Comparison of ENCODE assay signal across 18 cellular contexts in genomic region chr20:49247792-49248191, GRCh38. TPM values are rescaled to one million over a fixed set of nuclear protein-coding genes. Genes with fewer than 3 reads are reported as not detected.
DNase-seq lines count a peak whose midpoint lies in the region; FAIRE-seq lines count a peak whose summit lies in the region.
"Had no signal": no experiment of that assay in that cellular context is flagged by ENCODE, and none has a peak within 500 bp of the region (broad histone marks: within the 10 kb centered on the region; RNA-seq: fewer than 3 reads in every experiment).

No MANE protein-coding gene starts in this region.

- no peak overlapping the region for H3K4me3 Mint-ChIP-seq in activated naive CD8-positive, alpha-beta T cell
- no peak overlapping the region for H3K4me3 Mint-ChIP-seq in activated naive CD8-positive, alpha-beta T cell treated with anti-CD3 and anti-CD28 coated beads for 36 hours

- H3K9ac ChIP-seq in neuronal stem cell (ENCODE audit: low read depth, low read length, poor library complexity), result no peak overlapping the region

- H3K27me3 ChIP-seq in MG63 (no peaks in the 10 kb centered on the region), neuronal stem cell (ENCODE audit: control insufficient read depth in 3 of 3, insufficient read depth in 3 of 3, low read depth in 1 of 3, low read length in 3 of 3) (no peaks in the 10 kb centered on the region)
- H3K27me3 ChIP-seq: esophagus muscularis mucosa had no signal

- H3K4me1 Mint-ChIP-seq in activated naive CD8-positive, alpha-beta T cell (ENCODE audit: low read depth), result peaks cover 9% of the 10 kb centered on the region
- peaks cover 2% of the 10 kb centered on the region for H3K4me1 Mint-ChIP-seq in activated naive CD8-positive, alpha-beta T cell treated with anti-CD3 and anti-CD28 coated beads for 36 hours

- H3K4me3 ChIP-seq in MG63 (no peak overlapping the region), neuronal stem cell (ENCODE audit: low read length in 2 of 2) (no peak overlapping the region)
- H3K4me3 ChIP-seq: coronary artery, esophagus muscularis mucosa, K562, psoas muscle had no signal

- H3K4me2 ChIP-seq in neuronal stem cell (ENCODE audit: insufficient read depth, low read length, poor library complexity, severe bottlenecking), result no peak overlapping the region

- WGBS in neuronal stem cell (ENCODE audit: extremely low coverage in 2 of 2, insufficient read length in 2 of 2, insufficient replicate concordance in 1 of 2), 2 donors, result no CpG with 5 or more reads among the region's 5 CpGs

- no peak overlapping the region for H4K91ac ChIP-seq in neuronal stem cell (ENCODE audit: low read depth, low read length, poor library complexity)

- DNase-seq in activated naive CD8-positive, alpha-beta T cell treated with anti-CD3 and anti-CD28 coated beads for 36 hours, result no peak
- DNase-seq in MG63, result peak; percentile 33
- peak; percentile 75 for DNase-seq in pulmonary artery endothelial cell (ENCODE audit: low read depth, low spot score)
- no peak for DNase-seq in neuronal stem cell (ENCODE audit: low spot score)
- no peak for DNase-seq in urothelium cell line (ENCODE audit: low spot score)
- DNase-seq in NCI-H1092 treated with DMSO at 0.1 percent for 48 hours (lab: John Stamatoyannopoulos, UW), result no peak
- DNase-seq: activated CD4-positive, CD25-positive, alpha-beta regulatory T cell; activated T-cell treated with anti-CD3 and anti-CD28 coated beads for 4 hours; aorta; NCI-H1105 treated with DMSO at 0.1 percent for 48 hours; NCI-H82; psoas muscle had no signal

- no peak overlapping the region for H2BK15ac ChIP-seq in neuronal stem cell (ENCODE audit: low read length)

- no peak overlapping the region for H4K8ac ChIP-seq in neuronal stem cell (ENCODE audit: low read depth, low read length)

- H3K9me3 ChIP-seq in MG63, result no peaks in the 10 kb centered on the region
- no peaks in the 10 kb centered on the region for H3K9me3 ChIP-seq in neuronal stem cell (replicated peaks in 1 of 2; ENCODE audit: control insufficient read depth in 2 of 2, insufficient read depth in 1 of 2, low read depth in 1 of 2, low read length in 2 of 2)
- H3K9me3 ChIP-seq: esophagus muscularis mucosa, psoas muscle had no signal

- peak overlapping the region; percentile 41 for H3K27ac Mint-ChIP-seq in activated naive CD8-positive, alpha-beta T cell
- no peak overlapping the region for H3K27ac Mint-ChIP-seq in activated naive CD8-positive, alpha-beta T cell treated with anti-CD3 and anti-CD28 coated beads for 36 hours

- H2BK120ac ChIP-seq in neuronal stem cell (ENCODE audit: low read depth, low read length), result no peak overlapping the region

- no peak for FAIRE-seq in urothelium cell line (lab: Jason Lieb, UNC)
- FAIRE-seq: K562, RCC 7860 had no signal

- H3K27ac ChIP-seq in cingulate gyrus (ENCODE audit: low read depth, low read length), result peak overlapping the region; percentile 47
- H3K27ac ChIP-seq in neuronal stem cell (replicated peaks; ENCODE audit: low read length), result no peak overlapping the region
- H3K27ac ChIP-seq: coronary artery, esophagus muscularis mucosa, psoas muscle had no signal

- no peak overlapping the region for H2BK5ac ChIP-seq in neuronal stem cell (ENCODE audit: low read length)

- H3K14ac ChIP-seq in neuronal stem cell (ENCODE audit: low read length), result no peak overlapping the region

- no peak overlapping the region for H2AFZ ChIP-seq in neuronal stem cell (ENCODE audit: low read length)

- no peaks in the 10 kb centered on the region for H3K79me1 ChIP-seq in neuronal stem cell (ENCODE audit: low read depth, low read length)

- H3K36me3 ChIP-seq in MG63, result peaks cover 97% of the 10 kb centered on the region
- H3K36me3 ChIP-seq in neuronal stem cell (replicated peaks in 1 of 2; ENCODE audit: control insufficient read depth in 2 of 2, insufficient read depth in 2 of 2, low read length in 2 of 2), result peaks cover 53 to 95% of the 10 kb centered on the region in 2 donors

- H3K23ac ChIP-seq in neuronal stem cell (ENCODE audit: low read depth, low read length, poor library complexity), result no peak overlapping the region

- H2AK5ac ChIP-seq in neuronal stem cell (ENCODE audit: low read depth, low read length), result no peak overlapping the region

- H3K4ac ChIP-seq in neuronal stem cell (ENCODE audit: low read length), result no peak overlapping the region

- H2BK12ac ChIP-seq in neuronal stem cell (ENCODE audit: low read length), result no peak overlapping the region

- H3K18ac ChIP-seq in neuronal stem cell (ENCODE audit: low read length), result no peak overlapping the region

- peaks cover 7% of the 10 kb centered on the region for H3K36me3 Mint-ChIP-seq in activated naive CD8-positive, alpha-beta T cell
- peaks cover 28% of the 10 kb centered on the region for H3K36me3 Mint-ChIP-seq in activated naive CD8-positive, alpha-beta T cell treated with anti-CD3 and anti-CD28 coated beads for 36 hours

- no peaks in the 10 kb centered on the region for H3K27me3 Mint-ChIP-seq in activated naive CD8-positive, alpha-beta T cell
- no peaks in the 10 kb centered on the region for H3K27me3 Mint-ChIP-seq in activated naive CD8-positive, alpha-beta T cell treated with anti-CD3 and anti-CD28 coated beads for 36 hours

- H3K9me3 Mint-ChIP-seq in activated naive CD8-positive, alpha-beta T cell (ENCODE audit: low read depth), result no peaks in the 10 kb centered on the region
- H3K9me3 Mint-ChIP-seq in activated naive CD8-positive, alpha-beta T cell treated with anti-CD3 and anti-CD28 coated beads for 36 hours, result no peaks in the 10 kb centered on the region

- H3K4me1 ChIP-seq in neuronal stem cell (ENCODE audit: control insufficient read depth in 2 of 2, insufficient read depth in 1 of 2, low read depth in 1 of 2, low read length in 2 of 2), result no peaks in the 10 kb centered on the region
- H3K4me1 ChIP-seq: psoas muscle had no signal

RNA-seq across cellular contexts. Expression of gene DDX27, which starts 28.6 kb away (rescaled TPM):
- total RNA-seq in activated naive CD8-positive, alpha-beta T cell treated with anti-CD3 and anti-CD28 coated beads for 36 hours, result 10 to 100 TPM; 65.4 to 67.6 TPM
- total RNA-seq in MG63 (2014; rRNA removed; shearing (Covaris generic); ENCODE audit: low replicate concordance), result 67.0 and 84.4 TPM in 2 replicates
- 27.0 and 37.5 TPM in 2 replicates for total RNA-seq in pulmonary artery endothelial cell
- polyA plus RNA-seq in neuronal stem cell (2013, experiment 1 of 2), result 33.9 TPM
- polyA plus RNA-seq in neuronal stem cell (2013, experiment 2 of 2), result 33.5 TPM

RNA-seq across cellular contexts. Expression of gene ZNFX1, which starts 30.1 kb away (rescaled TPM):
- 10 to 100 TPM; 45.8 to 48.0 TPM for total RNA-seq in activated naive CD8-positive, alpha-beta T cell treated with anti-CD3 and anti-CD28 coated beads for 36 hours
- total RNA-seq in MG63 (2014; rRNA removed; shearing (Covaris generic); ENCODE audit: low replicate concordance), result 29.6 and 34.3 TPM in 2 replicates
- total RNA-seq in pulmonary artery endothelial cell, result 36.1 and 45.3 TPM in 2 replicates
- polyA plus RNA-seq in neuronal stem cell (2013, experiment 1 of 2), result 2.4 TPM
- polyA plus RNA-seq in neuronal stem cell (2013, experiment 2 of 2), result 2.2 TPM

RNA-seq across cellular contexts. Expression of gene STAU1, which starts 59.7 kb away (rescaled TPM):
- 10 to 100 TPM; 72.6 TPM for total RNA-seq in activated naive CD8-positive, alpha-beta T cell treated with anti-CD3 and anti-CD28 coated beads for 36 hours
- 80.1 and 94.3 TPM in 2 replicates for total RNA-seq in MG63 (2014; rRNA removed; shearing (Covaris generic); ENCODE audit: low replicate concordance)
- 58.8 and 63.0 TPM in 2 replicates for total RNA-seq in pulmonary artery endothelial cell
- 86.7 TPM for polyA plus RNA-seq in neuronal stem cell (2013, experiment 1 of 2)
- polyA plus RNA-seq in neuronal stem cell (2013, experiment 2 of 2), result 88.8 TPM

Comparison
In these comparisons a context has a peak if more than half of its experiments do, and no peak if none do; other contexts are left out.
1. DNase-seq: peak in MG63 (single experiment) and pulmonary artery endothelial cell (single experiment); none in activated naive CD8-positive, alpha-beta T cell treated with anti-CD3 and anti-CD28 coated beads for 36 hours (single experiment), neuronal stem cell (single experiment), urothelium cell line (single experiment) and NCI-H1092 treated with DMSO at 0.1 percent for 48 hours (single experiment).